In the genomic region with DNA sequence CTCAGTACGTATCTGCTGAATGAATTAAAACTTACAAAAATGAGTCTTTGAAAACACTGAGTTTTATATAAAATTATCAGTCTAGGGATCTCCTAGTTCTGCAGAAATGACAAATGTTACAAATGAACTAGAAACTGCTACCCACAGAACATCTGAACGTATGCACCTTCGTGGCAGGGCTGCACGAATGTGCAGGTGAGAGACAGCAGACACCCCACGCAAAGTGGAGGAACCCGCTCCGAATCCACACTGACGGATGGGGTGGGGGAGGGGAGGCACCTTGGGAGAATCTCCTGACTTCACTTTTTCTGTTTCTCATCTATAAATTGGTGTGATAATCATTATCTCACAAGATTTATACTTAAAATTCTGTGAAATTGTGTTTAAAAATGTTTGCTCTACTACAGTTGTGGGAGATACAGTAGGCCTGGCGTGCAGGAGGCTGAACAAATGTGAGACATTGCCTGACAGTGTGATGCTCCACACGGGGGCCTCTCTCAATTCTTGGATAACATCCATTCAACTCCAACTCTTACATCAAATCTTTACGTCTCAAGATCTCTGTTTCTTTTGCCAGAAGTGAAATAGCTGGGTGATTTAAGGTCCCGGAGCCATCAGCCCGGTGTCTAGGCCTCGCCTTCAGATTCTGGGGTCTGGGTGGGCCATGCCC, we compare ENCODE assay signal across 17 cellular contexts.
DNase-seq lines count a peak whose midpoint lies in the region; ATAC-seq and TF ChIP-seq lines count a peak whose summit lies in the region.
"Had no signal": no experiment of that assay in that cellular context is flagged by ENCODE, and none has a peak within 500 bp of the region (broad histone marks: within the 10 kb centered on the region; RNA-seq: fewer than 3 reads in every experiment).

No MANE protein-coding gene starts in this region.

- no peak for DNase-seq in activated naive CD4-positive, alpha-beta T cell treated with anti-CD3 and anti-CD28 coated beads, Interleukin-2, amount 10 ng/mL, durations not matched to agents 7 days and 5 days
- no peak for DNase-seq in activated naive CD4-positive, alpha-beta T cell treated with anti-CD3 and anti-CD28 coated beads, Interleukin-2, amount 50 U/mL, for 72 hours (ENCODE audit: low spot score in 2 of 2)
- DNase-seq in adipocyte (ENCODE audit: low read depth) = no peak
- DNase-seq in tibial artery = no peak
- DNase-seq in HK-2 (ENCODE audit: unreplicated experiment) = no peak
- no peak for DNase-seq in mesendoderm
- no peak for DNase-seq in GM20000 (ENCODE audit: low spot score)
- DNase-seq: activated CD4-positive, alpha-beta T cell treated with anti-CD3 and anti-CD28 coated beads for 4 hours; CD4-positive, alpha-beta T cell; hippocampal formation; KBM-7; midbrain; NCI-H1105 treated with DMSO at 0.1 percent for 48 hours had no signal

- no peak overlapping the region for H3K4me2 ChIP-seq in mesendoderm (ENCODE audit: low read length)

- H2BK15ac ChIP-seq in mesendoderm (replicated peaks; ENCODE audit: low read depth) = no peak overlapping the region

- H3K9me3 ChIP-seq in adipocyte (ENCODE audit: control insufficient read depth, low read length) (no peaks in the 10 kb centered on the region), muscle layer of duodenum (ENCODE audit: control insufficient read depth in 1 of 2, low read length in 2 of 2) (no peaks in the 10 kb centered on the region), tibial artery (no peaks in the 10 kb centered on the region)
- H3K9me3 ChIP-seq: neutrophil had no signal

- H2BK120ac ChIP-seq in mesendoderm (ENCODE audit: low read depth, low read length) = no peak overlapping the region

- H3K36me3 ChIP-seq in adipocyte (ENCODE audit: control insufficient read depth, insufficient read depth, low read length, severe bottlenecking) (peaks cover 7% of the 10 kb centered on the region), muscle layer of duodenum (ENCODE audit: control insufficient read depth in 1 of 2, insufficient read depth in 2 of 2, low read length in 2 of 2) (peaks cover 0 to 10% of the 10 kb centered on the region in 2 donors), tibial artery (peaks cover 13% of the 10 kb centered on the region in 3 donors), mesendoderm (ENCODE audit: control insufficient read depth, insufficient read depth, low read length) (no peaks in the 10 kb centered on the region)
- H3K36me3 ChIP-seq: neutrophil had no signal

- intact Hi-C loops in tibial artery (cut with DNase I; ENCODE audit: low total_unique reads) = no loop called here

- peak overlapping the region; percentile 3 for H3K9ac ChIP-seq in adipocyte (ENCODE audit: low read length)
- no peak overlapping the region for H3K9ac ChIP-seq in mesendoderm (ENCODE audit: low read length)

- no peak overlapping the region for H3K4me3 Mint-ChIP-seq in activated naive CD4-positive, alpha-beta T cell treated with anti-CD3 and anti-CD28 coated beads, Interleukin-2, amount 10 ng/mL, durations not matched to agents 7 days and 5 days
- H3K4me3 Mint-ChIP-seq: CD4-positive, alpha-beta T cell; GM23338 had no signal

- no peak overlapping the region for H4K8ac ChIP-seq in mesendoderm (ENCODE audit: low read depth, low read length)

- CTCF ChIA-PET in activated naive CD4-positive, alpha-beta T cell treated with anti-CD3 and anti-CD28 coated beads, Interleukin-2, amount 10 ng/mL, durations not matched to agents 7 days and 5 days (lab: Charles Lee) = no interaction called here

- no peak overlapping the region for H3K18ac ChIP-seq in mesendoderm (ENCODE audit: low read length)

- H3K27me3 ChIP-seq in adipocyte (replicated peaks; ENCODE audit: control insufficient read depth, insufficient read depth, low read length) = no peaks in the 10 kb centered on the region
- H3K27me3 ChIP-seq in muscle layer of duodenum (ENCODE audit: low read depth, low read length) = no peaks in the 10 kb centered on the region
- no peaks in the 10 kb centered on the region for H3K27me3 ChIP-seq in tibial artery
- no peaks in the 10 kb centered on the region for H3K27me3 ChIP-seq in mesendoderm (ENCODE audit: insufficient read depth, low read length, poor library complexity)
- H3K27me3 ChIP-seq: neutrophil had no signal

- H3K4me1 ChIP-seq in adipocyte (ENCODE audit: control insufficient read depth, insufficient read depth, low read length) = peaks cover 21% of the 10 kb centered on the region
- H3K4me1 ChIP-seq in muscle layer of duodenum (ENCODE audit: control insufficient read depth in 1 of 2, insufficient read depth in 2 of 2, low read length in 2 of 2) = no peaks in the 10 kb centered on the region
- peaks cover 0 to 81% (median 32%) of the 10 kb centered on the region in 4 donors for H3K4me1 ChIP-seq in tibial artery
- peaks cover 6% of the 10 kb centered on the region for H3K4me1 ChIP-seq in mesendoderm (ENCODE audit: control insufficient read depth, low read depth, low read length)

- H3K27ac Mint-ChIP-seq in activated naive CD4-positive, alpha-beta T cell treated with anti-CD3 and anti-CD28 coated beads, Interleukin-2, amount 10 ng/mL, durations not matched to agents 7 days and 5 days = peak overlapping the region; percentile 1
- no peak overlapping the region for H3K27ac Mint-ChIP-seq in activated naive CD4-positive, alpha-beta T cell treated with anti-CD3 and anti-CD28 coated beads, Interleukin-2, amount 50 U/mL, for 72 hours
- H3K27ac Mint-ChIP-seq: CD4-positive, alpha-beta T cell; GM23338 had no signal

- no CpG with 5 or more reads among the region's 14 CpGs for WGBS in mesendoderm (ENCODE audit: extremely low coverage, insufficient coverage, low lambda C conversion rate)

- no peak overlapping the region for H2BK5ac ChIP-seq in mesendoderm (ENCODE audit: low read length)

- H3K36me3 Mint-ChIP-seq in activated naive CD4-positive, alpha-beta T cell treated with anti-CD3 and anti-CD28 coated beads, Interleukin-2, amount 10 ng/mL, durations not matched to agents 7 days and 5 days = peaks cover 30% of the 10 kb centered on the region
- peaks cover 0 to 13% of the 10 kb centered on the region in 2 donors for H3K36me3 Mint-ChIP-seq in activated naive CD4-positive, alpha-beta T cell treated with anti-CD3 and anti-CD28 coated beads, Interleukin-2, amount 50 U/mL, for 72 hours

- no peaks in the 10 kb centered on the region for H3K79me1 ChIP-seq in mesendoderm (ENCODE audit: low read length)

- no peak overlapping the region for H3K23ac ChIP-seq in mesendoderm (ENCODE audit: low read length)

- H3K4ac ChIP-seq in mesendoderm (ENCODE audit: low read depth, low read length) = no peak overlapping the region

- no peak overlapping the region for H4K5ac ChIP-seq in mesendoderm (ENCODE audit: low read length)

- peak overlapping the region; percentile 46 for H3K4me3 ChIP-seq in adipocyte (ENCODE audit: low read length)
- H3K4me3 ChIP-seq in muscle layer of duodenum (ENCODE audit: low read depth in 1 of 2, low read length in 2 of 2) = no peak overlapping the region
- H3K4me3 ChIP-seq in tibial artery = no peak overlapping the region
- H3K4me3 ChIP-seq in mesendoderm (ENCODE audit: low read length) = no peak overlapping the region
- H3K4me3 ChIP-seq: GM23338 had no signal

- peak overlapping the region; percentile 52 for H3K27ac ChIP-seq in muscle layer of duodenum (ENCODE audit: low read length)
- H3K27ac ChIP-seq in tibial artery = peak overlapping the region; percentile 25 to 41
- no peak overlapping the region for H3K27ac ChIP-seq in mesendoderm (ENCODE audit: low read depth, low read length)
- H3K27ac ChIP-seq: neutrophil had no signal

- no peak for TF ChIP-seq CTCF in tibial artery (IDR thresholded peaks at IDR 0.05)
- no peak for TF ChIP-seq CTCF in GM20000 (IDR thresholded peaks at IDR 0.05; ENCODE audit: extremely low read depth, missing control alignments)

- H3K79me2 ChIP-seq in mesendoderm (ENCODE audit: control insufficient read depth, insufficient read depth, low read length) = no peaks in the 10 kb centered on the region

- no peaks in the 10 kb centered on the region for H3K9me3 Mint-ChIP-seq in activated naive CD4-positive, alpha-beta T cell treated with anti-CD3 and anti-CD28 coated beads, Interleukin-2, amount 10 ng/mL, durations not matched to agents 7 days and 5 days
- H3K9me3 Mint-ChIP-seq in activated naive CD4-positive, alpha-beta T cell treated with anti-CD3 and anti-CD28 coated beads, Interleukin-2, amount 50 U/mL, for 72 hours = no peaks in the 10 kb centered on the region
- H3K9me3 Mint-ChIP-seq: CD4-positive, alpha-beta T cell; GM23338 had no signal

- H3K4me1 Mint-ChIP-seq in activated naive CD4-positive, alpha-beta T cell treated with anti-CD3 and anti-CD28 coated beads, Interleukin-2, amount 10 ng/mL, durations not matched to agents 7 days and 5 days = peaks cover 31% of the 10 kb centered on the region

- H3K56ac ChIP-seq in mesendoderm (ENCODE audit: low read length) = no peak overlapping the region

- H3K27me3 Mint-ChIP-seq in activated naive CD4-positive, alpha-beta T cell treated with anti-CD3 and anti-CD28 coated beads, Interleukin-2, amount 10 ng/mL, durations not matched to agents 7 days and 5 days = no peaks in the 10 kb centered on the region
- H3K27me3 Mint-ChIP-seq: CD4-positive, alpha-beta T cell had no signal

- no peak overlapping the region for H2AK5ac ChIP-seq in mesendoderm (ENCODE audit: low read length)

- ATAC-seq in activated naive CD4-positive, alpha-beta T cell treated with anti-CD3 and anti-CD28 coated beads, Interleukin-2, amount 50 U/mL, for 72 hours = no peak
- ATAC-seq: SK-N-SH treated with all-trans-retinoic acid at 6 μM for 48 hours had no signal
